Comparison of ENCODE assay signal across 18 cellular contexts in the genomic region with DNA sequence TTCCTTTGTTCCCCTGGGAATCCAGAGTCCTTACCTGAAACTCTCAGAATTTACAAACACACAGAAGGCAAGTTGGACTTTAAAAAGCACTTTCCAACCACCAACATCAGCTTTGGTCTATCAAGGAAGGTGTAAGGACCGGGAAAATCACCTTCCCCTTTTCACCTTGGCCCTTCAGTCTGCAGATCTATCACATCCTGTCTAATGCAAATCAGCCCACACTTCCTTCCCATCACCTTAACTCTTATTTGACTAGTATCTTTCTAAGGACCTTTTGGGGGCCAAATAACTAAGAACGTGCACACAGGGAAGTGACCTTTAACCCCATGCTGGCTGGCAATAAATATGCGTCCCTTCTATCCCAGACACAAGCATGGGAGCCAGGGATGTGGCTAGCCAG.
DNase-seq lines count a peak whose midpoint lies in the region; ATAC-seq and TF ChIP-seq lines count a peak whose summit lies in the region.
"Had no signal": no experiment of that assay in that cellular context is flagged by ENCODE, and none has a peak within 500 bp of the region (broad histone marks: within the 10 kb centered on the region; RNA-seq: fewer than 3 reads in every experiment).

No MANE protein-coding gene starts in this region.

- CTCF ChIA-PET in OCI-LY7 (lab: Charles Lee; ENCODE audit: unreplicated experiment), result no interaction called here

- H3K4me1 ChIP-seq in esophagus muscularis mucosa (no peaks in the 10 kb centered on the region), OCI-LY7 (ENCODE audit: insufficient read depth, low read length, poor library complexity, severe bottlenecking) (no peaks in the 10 kb centered on the region)

- no peak for TF ChIP-seq CTCF in esophagus muscularis mucosa (IDR thresholded peaks at IDR 0.05)
- no peak for TF ChIP-seq CTCF in OCI-LY7 (conservative IDR thresholded peaks at IDR 0.05; ENCODE audit: low read length)

- no peak overlapping the region for H3K4me2 ChIP-seq in OCI-LY7 (ENCODE audit: low read length)

- no peaks in the 10 kb centered on the region for H4K20me1 ChIP-seq in OCI-LY7 (ENCODE audit: insufficient read depth, low read length)

- peak; percentile 26 for DNase-seq in esophagus muscularis mucosa (ENCODE audit: extremely low spot score)
- DNase-seq in OCI-LY7 (ENCODE audit: low spot score), result no peak
- no peak for DNase-seq in inferior parietal cortex (ENCODE audit: extremely low spot score)
- DNase-seq: ACHN; AML-193; Calu3; CD8-positive, alpha-beta T cell; DMS79 treated with DMSO at 0.1 percent for 48 hours; GF-D8; GM23248; HCEC 1CT; Karpas-422; KBM-7 had no signal

- no peak overlapping the region for H3K27ac ChIP-seq in esophagus muscularis mucosa (replicated peaks in 1 of 4)
- no peak overlapping the region for H3K27ac ChIP-seq in OCI-LY7 (ENCODE audit: low read depth, low read length, poor library complexity, severe bottlenecking)
- H3K27ac ChIP-seq: GM23248 had no signal

- no peaks in the 10 kb centered on the region for H3K9me2 ChIP-seq in OCI-LY7 (ENCODE audit: insufficient read depth, low read length)

- H3K36me3 ChIP-seq in esophagus muscularis mucosa (no peaks in the 10 kb centered on the region), OCI-LY7 (ENCODE audit: insufficient read depth, low read length) (no peaks in the 10 kb centered on the region)

- no peak overlapping the region for H3K4me3 ChIP-seq in esophagus muscularis mucosa
- no peak overlapping the region for H3K4me3 ChIP-seq in OCI-LY7 (ENCODE audit: low read depth, low read length, poor library complexity, severe bottlenecking)
- H3K4me3 ChIP-seq: GM23248 had no signal

- H3K9me3 ChIP-seq in esophagus muscularis mucosa (no peaks in the 10 kb centered on the region), OCI-LY7 (ENCODE audit: low read length) (no peaks in the 10 kb centered on the region)

- ATAC-seq in GM18907 (IDR thresholded peaks at IDR 0.05; ENCODE audit: unreplicated experiment), result peak; percentile 53
- peak; percentile 56 for ATAC-seq in HG03354 (IDR thresholded peaks at IDR 0.05; ENCODE audit: poor library complexity, severe bottlenecking, unreplicated experiment)
- no peak for ATAC-seq in HG02970 (IDR thresholded peaks at IDR 0.05; ENCODE audit: low FRiP score, unreplicated experiment)
- no peak for ATAC-seq in GM18511 (IDR thresholded peaks at IDR 0.05; ENCODE audit: unreplicated experiment)
- ATAC-seq: CD8-positive, alpha-beta T cell; HepG2 had no signal

- H3K79me2 ChIP-seq in OCI-LY7 (ENCODE audit: insufficient read depth, low read depth, low read length), result no peaks in the 10 kb centered on the region

- no TSS peak for BruUV-seq in OCI-LY7 (replicated peaks; lab: Mats Ljungman, UMichigan)

- intact Hi-C loops in esophagus muscularis mucosa (cut with DNase I), result no loop called here
- intact Hi-C loops in OCI-LY7 (cut with micrococcal nuclease; ENCODE audit: unreplicated experiment), result no loop called here

- no peak for TF ChIP-seq POLR2A in esophagus muscularis mucosa (IDR thresholded peaks at IDR 0.05; ENCODE audit: low read depth)

- WGBS in esophagus muscularis mucosa, result 59% methylated on average over 3 of the region's 3 CpGs

- no peak for TF ChIP-seq EP300 in esophagus muscularis mucosa (IDR thresholded peaks at IDR 0.05)

- POLR2A ChIA-PET in OCI-LY7 (lab: Charles Lee), result interaction anchor here (0.7 kb wide), 1 partner anchor 48 kb away, joined by 4 read pairs; no protein-coding TSS in a partner anchor

- peaks cover 0 to 5% (median 0%) of the 10 kb centered on the region in 4 donors for H3K27me3 ChIP-seq in esophagus muscularis mucosa

- no peak overlapping the region for H2AFZ ChIP-seq in OCI-LY7 (ENCODE audit: low read length)
- H2AFZ ChIP-seq: GM23248 had no signal

Comparison
In these comparisons a context has a peak if more than half of its experiments do, and no peak if none do; other contexts are left out.
1. ATAC-seq: peak in GM18907 (single experiment) and HG03354 (single experiment); none in HG02970 (single experiment) and GM18511 (single experiment).